In the genomic region with DNA sequence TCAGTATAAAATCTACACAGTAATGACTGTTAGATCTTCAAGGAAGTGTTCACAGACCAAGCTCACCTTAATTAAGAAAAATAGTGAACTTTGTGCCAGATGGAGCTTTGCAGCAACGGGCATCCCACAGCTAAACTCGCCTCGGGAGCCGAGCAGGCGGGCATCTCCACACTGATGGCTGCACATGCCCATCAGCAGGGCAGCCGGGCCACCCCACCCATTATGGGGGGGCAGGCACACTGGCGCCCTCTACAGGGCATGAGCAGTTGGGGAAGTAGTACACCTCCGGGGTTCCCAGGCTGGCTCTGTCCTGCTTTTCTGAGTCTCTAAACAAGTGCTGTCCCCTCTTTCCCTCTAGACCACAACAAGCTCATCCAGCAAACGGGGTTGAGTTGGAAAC, we compare ENCODE assay signal across 2 cellular contexts.
TF ChIP-seq lines count a peak whose summit lies in the region.

No MANE protein-coding gene starts in this region.

TF ChIP-seq in K562, 482 proteins besides CTCF, POLR2A, EP300 and RAD21 (continued from another document):
- 0 out of 4 replicates have a peak, but pooled peaks of 1 of the 2 experiments have one; percentile 44 for TF ChIP-seq MAZ (CRISPR knock-in tag; conservative IDR thresholded peaks at IDR 0.05 in 1 of 2, IDR thresholded peaks at IDR 0.05 in 1 of 2)
- no peak for TF ChIP-seq SP2 (IDR thresholded peaks at IDR 0.05; ENCODE audit: extremely low read depth, low read depth, low read length, poor library complexity, severe bottlenecking)
- TF ChIP-seq XRCC3 (IDR thresholded peaks at IDR 0.05), result no peak
- no peak for TF ChIP-seq ZNF347 (CRISPR knock-in tag; IDR thresholded peaks at IDR 0.05; ENCODE audit: low read depth)
- TF ChIP-seq SIN3A (IDR thresholded peaks at IDR 0.05; ENCODE audit: borderline replicate concordance in 2 of 2, control insufficient read depth in 1 of 2, low read depth in 2 of 2, low read length in 2 of 2), result no peak
- no peak for TF ChIP-seq JUND (IDR thresholded peaks at IDR 0.05; ENCODE audit: borderline replicate concordance, low read depth, low read length)
- no peak for TF ChIP-seq JUND (tag; IDR thresholded peaks at IDR 0.05; ENCODE audit: borderline replicate concordance, low read depth, low read length)
- 0 out of 2 replicates have a peak, but pooled peaks have one; percentile 72 for TF ChIP-seq XRCC5 (IDR thresholded peaks at IDR 0.05; ENCODE audit: low read depth, low read length)
- TF ChIP-seq, protein P1, sequence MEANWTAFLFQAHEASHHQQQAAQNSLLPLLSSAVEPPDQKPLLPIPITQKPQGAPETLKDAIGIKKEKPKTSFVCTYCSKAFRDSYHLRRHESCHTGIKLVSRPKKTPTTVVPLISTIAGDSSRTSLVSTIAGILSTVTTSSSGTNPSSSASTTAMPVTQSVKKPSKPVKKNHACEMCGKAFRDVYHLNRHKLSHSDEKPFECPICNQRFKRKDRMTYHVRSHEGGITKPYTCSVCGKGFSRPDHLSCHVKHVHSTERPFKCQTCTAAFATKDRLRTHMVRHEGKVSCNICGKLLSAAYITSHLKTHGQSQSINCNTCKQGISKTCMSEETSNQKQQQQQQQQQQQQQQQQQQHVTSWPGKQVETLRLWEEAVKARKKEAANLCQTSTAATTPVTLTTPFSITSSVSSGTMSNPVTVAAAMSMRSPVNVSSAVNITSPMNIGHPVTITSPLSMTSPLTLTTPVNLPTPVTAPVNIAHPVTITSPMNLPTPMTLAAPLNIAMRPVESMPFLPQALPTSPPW (CRISPR knock-in tag; IDR thresholded peaks at IDR 0.05), result peak; percentile 74
- no peak for TF ChIP-seq ZNF274 (IDR thresholded peaks at IDR 0.05; ENCODE audit: borderline replicate concordance, low read depth, low read length)
- no peak for TF ChIP-seq YY1 (IDR thresholded peaks at IDR 0.05; ENCODE audit: borderline replicate concordance in 1 of 3, control insufficient read depth in 1 of 3, extremely low read depth in 1 of 3, insufficient read depth in 3 of 3, insufficient read length in 1 of 3, insufficient replicate concordance in 2 of 3, low read depth in 1 of 3, low read length in 2 of 3)
- no peak for TF ChIP-seq KHSRP (IDR thresholded peaks at IDR 0.05)
- TF ChIP-seq TGIF2 (CRISPR knock-in tag; IDR thresholded peaks at IDR 0.05), result no peak
- TF ChIP-seq, protein P2, sequence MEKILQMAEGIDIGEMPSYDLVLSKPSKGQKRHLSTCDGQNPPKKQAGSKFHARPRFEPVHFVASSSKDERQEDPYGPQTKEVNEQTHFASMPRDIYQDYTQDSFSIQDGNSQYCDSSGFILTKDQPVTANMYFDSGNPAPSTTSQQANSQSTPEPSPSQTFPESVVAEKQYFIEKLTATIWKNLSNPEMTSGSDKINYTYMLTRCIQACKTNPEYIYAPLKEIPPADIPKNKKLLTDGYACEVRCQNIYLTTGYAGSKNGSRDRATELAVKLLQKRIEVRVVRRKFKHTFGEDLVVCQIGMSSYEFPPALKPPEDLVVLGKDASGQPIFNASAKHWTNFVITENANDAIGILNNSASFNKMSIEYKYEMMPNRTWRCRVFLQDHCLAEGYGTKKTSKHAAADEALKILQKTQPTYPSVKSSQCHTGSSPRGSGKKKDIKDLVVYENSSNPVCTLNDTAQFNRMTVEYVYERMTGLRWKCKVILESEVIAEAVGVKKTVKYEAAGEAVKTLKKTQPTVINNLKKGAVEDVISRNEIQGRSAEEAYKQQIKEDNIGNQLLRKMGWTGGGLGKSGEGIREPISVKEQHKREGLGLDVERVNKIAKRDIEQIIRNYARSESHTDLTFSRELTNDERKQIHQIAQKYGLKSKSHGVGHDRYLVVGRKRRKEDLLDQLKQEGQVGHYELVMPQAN (IDR thresholded peaks at IDR 0.05; ENCODE audit: borderline replicate concordance), result no peak
- TF ChIP-seq, protein P3, sequence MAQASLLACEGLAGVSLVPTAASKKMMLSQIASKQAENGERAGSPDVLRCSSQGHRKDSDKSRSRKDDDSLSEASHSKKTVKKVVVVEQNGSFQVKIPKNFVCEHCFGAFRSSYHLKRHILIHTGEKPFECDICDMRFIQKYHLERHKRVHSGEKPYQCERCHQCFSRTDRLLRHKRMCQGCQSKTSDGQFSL (CRISPR knock-in tag; IDR thresholded peaks at IDR 0.05), result peak; percentile 100
- TF ChIP-seq, protein P3 (tag; IDR thresholded peaks at IDR 0.05), result peak in 1 of 2 experiments; percentile 89; a peak in 2 of 4 replicates
- TF ChIP-seq, protein P4, sequence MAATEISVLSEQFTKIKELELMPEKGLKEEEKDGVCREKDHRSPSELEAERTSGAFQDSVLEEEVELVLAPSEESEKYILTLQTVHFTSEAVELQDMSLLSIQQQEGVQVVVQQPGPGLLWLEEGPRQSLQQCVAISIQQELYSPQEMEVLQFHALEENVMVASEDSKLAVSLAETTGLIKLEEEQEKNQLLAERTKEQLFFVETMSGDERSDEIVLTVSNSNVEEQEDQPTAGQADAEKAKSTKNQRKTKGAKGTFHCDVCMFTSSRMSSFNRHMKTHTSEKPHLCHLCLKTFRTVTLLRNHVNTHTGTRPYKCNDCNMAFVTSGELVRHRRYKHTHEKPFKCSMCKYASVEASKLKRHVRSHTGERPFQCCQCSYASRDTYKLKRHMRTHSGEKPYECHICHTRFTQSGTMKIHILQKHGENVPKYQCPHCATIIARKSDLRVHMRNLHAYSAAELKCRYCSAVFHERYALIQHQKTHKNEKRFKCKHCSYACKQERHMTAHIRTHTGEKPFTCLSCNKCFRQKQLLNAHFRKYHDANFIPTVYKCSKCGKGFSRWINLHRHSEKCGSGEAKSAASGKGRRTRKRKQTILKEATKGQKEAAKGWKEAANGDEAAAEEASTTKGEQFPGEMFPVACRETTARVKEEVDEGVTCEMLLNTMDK (IDR thresholded peaks at IDR 0.05; ENCODE audit: borderline replicate concordance, insufficient read depth, low read depth, low read length, poor library complexity, severe bottlenecking), result peak; percentile 83
- no peak for TF ChIP-seq ZNF12 (CRISPR knock-in tag; IDR thresholded peaks at IDR 0.05)
- TF ChIP-seq CBX1 (IDR thresholded peaks at IDR 0.05; ENCODE audit: low read depth), result no peak
TF ChIP-seq in K562: peak in this region for 5.

TF ChIP-seq in neural cell, 6 proteins besides CTCF, POLR2A, EP300 and RAD21 (continued from another document):
- TF ChIP-seq, protein P5, sequence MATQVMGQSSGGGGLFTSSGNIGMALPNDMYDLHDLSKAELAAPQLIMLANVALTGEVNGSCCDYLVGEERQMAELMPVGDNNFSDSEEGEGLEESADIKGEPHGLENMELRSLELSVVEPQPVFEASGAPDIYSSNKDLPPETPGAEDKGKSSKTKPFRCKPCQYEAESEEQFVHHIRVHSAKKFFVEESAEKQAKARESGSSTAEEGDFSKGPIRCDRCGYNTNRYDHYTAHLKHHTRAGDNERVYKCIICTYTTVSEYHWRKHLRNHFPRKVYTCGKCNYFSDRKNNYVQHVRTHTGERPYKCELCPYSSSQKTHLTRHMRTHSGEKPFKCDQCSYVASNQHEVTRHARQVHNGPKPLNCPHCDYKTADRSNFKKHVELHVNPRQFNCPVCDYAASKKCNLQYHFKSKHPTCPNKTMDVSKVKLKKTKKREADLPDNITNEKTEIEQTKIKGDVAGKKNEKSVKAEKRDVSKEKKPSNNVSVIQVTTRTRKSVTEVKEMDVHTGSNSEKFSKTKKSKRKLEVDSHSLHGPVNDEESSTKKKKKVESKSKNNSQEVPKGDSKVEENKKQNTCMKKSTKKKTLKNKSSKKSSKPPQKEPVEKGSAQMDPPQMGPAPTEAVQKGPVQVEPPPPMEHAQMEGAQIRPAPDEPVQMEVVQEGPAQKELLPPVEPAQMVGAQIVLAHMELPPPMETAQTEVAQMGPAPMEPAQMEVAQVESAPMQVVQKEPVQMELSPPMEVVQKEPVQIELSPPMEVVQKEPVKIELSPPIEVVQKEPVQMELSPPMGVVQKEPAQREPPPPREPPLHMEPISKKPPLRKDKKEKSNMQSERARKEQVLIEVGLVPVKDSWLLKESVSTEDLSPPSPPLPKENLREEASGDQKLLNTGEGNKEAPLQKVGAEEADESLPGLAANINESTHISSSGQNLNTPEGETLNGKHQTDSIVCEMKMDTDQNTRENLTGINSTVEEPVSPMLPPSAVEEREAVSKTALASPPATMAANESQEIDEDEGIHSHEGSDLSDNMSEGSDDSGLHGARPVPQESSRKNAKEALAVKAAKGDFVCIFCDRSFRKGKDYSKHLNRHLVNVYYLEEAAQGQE (IDR thresholded peaks at IDR 0.05; ENCODE audit: borderline replicate concordance), result no peak
- TF ChIP-seq SMC3 (conservative IDR thresholded peaks at IDR 0.05; ENCODE audit: poor library complexity) (no peak), EZH2 (IDR thresholded peaks at IDR 0.05; ENCODE audit: borderline replicate concordance, insufficient read depth, low read length, poor library complexity, severe bottlenecking) (no peak)
